Comparison of ENCODE assay signal across 13 cellular contexts in genomic region chr14:56005580-56006053, GRCh38.
DNase-seq lines count a peak whose midpoint lies in the region; ATAC-seq and TF ChIP-seq lines count a peak whose summit lies in the region.
"Had no signal": no experiment of that assay in that cellular context is flagged by ENCODE, and none has a peak within 500 bp of the region (broad histone marks: within the 10 kb centered on the region; RNA-seq: fewer than 3 reads in every experiment).

No MANE protein-coding gene starts in this region.

- WGBS in prostate gland = 85% methylated on average over 6 of the region's 6 CpGs

- peaks cover 27% of the 10 kb centered on the region for H3K4me1 Mint-ChIP-seq in activated T-helper 2 cell treated with anti-CD3 and anti-CD28 coated beads, Interferon-gamma antibody, Interleukin-2, Interleukin-4, amounts not matched to agents 10 μg/mL and 5 μg/mL and 100 μg/mL, durations not matched to agents 14 hours and 24 hours and 36 hours (ENCODE audit: low read depth)

- TF ChIP-seq CTCF in fibroblast of pulmonary artery (IDR thresholded peaks at IDR 0.05; ENCODE audit: low read length, missing control alignments) (no peak), prostate gland (IDR thresholded peaks at IDR 0.05) (no peak)

- intact Hi-C loops in activated T-helper 2 cell treated with anti-CD3 and anti-CD28 coated beads, Interferon-gamma antibody, Interleukin-2, Interleukin-4, amounts not matched to agents 10 μg/mL and 5 μg/mL and 100 μg/mL, durations not matched to agents 14 hours and 24 hours and 36 hours (cut with micrococcal nuclease) = loop anchor here (10.0 kb wide), 3 partner anchors 109 to 201 kb away; partner anchors contain the start of gene PELI2
- intact Hi-C loops in prostate gland (cut with DNase I) = no loop called here

- H3K36me3 Mint-ChIP-seq in activated T-helper 2 cell treated with anti-CD3 and anti-CD28 coated beads, Interferon-gamma antibody, Interleukin-2, Interleukin-4, amounts not matched to agents 10 μg/mL and 5 μg/mL and 100 μg/mL, durations not matched to agents 14 hours and 24 hours and 36 hours (ENCODE audit: low read depth) = no peaks in the 10 kb centered on the region

- H3K9me3 ChIP-seq in prostate gland = no peaks in the 10 kb centered on the region

- H3K27me3 ChIP-seq in prostate gland (replicated peaks; ENCODE audit: insufficient read depth) = no peaks in the 10 kb centered on the region

- no peaks in the 10 kb centered on the region for H3K4me1 ChIP-seq in prostate gland (replicated peaks)

- no peak overlapping the region for H3K27ac Mint-ChIP-seq in activated T-helper 2 cell treated with anti-CD3 and anti-CD28 coated beads, Interferon-gamma antibody, Interleukin-2, Interleukin-4, amounts not matched to agents 10 μg/mL and 5 μg/mL and 100 μg/mL, durations not matched to agents 14 hours and 24 hours and 36 hours

- no peak overlapping the region for H3K4me3 Mint-ChIP-seq in activated T-helper 2 cell treated with anti-CD3 and anti-CD28 coated beads, Interferon-gamma antibody, Interleukin-2, Interleukin-4, amounts not matched to agents 10 μg/mL and 5 μg/mL and 100 μg/mL, durations not matched to agents 14 hours and 24 hours and 36 hours (ENCODE audit: low read depth)

- H3K4me3 ChIP-seq in GM08714 (ENCODE audit: low read length) (peak overlapping the region; percentile 47; the same call in 1 of the 2 replicates), fibroblast of pulmonary artery (replicated peaks; ENCODE audit: low read depth, low read length) (no peak overlapping the region), prostate gland (no peak overlapping the region)

- TF ChIP-seq POLR2A in prostate gland (IDR thresholded peaks at IDR 0.05) = no peak

- DNase-seq in fibroblast of pulmonary artery (ENCODE audit: low read depth) = peak; percentile 46
- peak; percentile 20 for DNase-seq in retina
- no peak for DNase-seq in activated T-helper 2 cell treated with anti-CD3 and anti-CD28 coated beads, Interferon-gamma antibody, Interleukin-2, Interleukin-4, amounts not matched to agents 10 μg/mL and 5 μg/mL and 100 μg/mL, durations not matched to agents 14 hours and 24 hours and 36 hours (ENCODE audit: low spot score)
- no peak for DNase-seq in prostate gland (ENCODE audit: low spot score)
- DNase-seq in UCSD-AML1 (lab: John Stamatoyannopoulos, UW; ENCODE audit: unreplicated experiment) = no peak
- DNase-seq: activated CD8-positive, alpha-beta memory T cell treated with anti-CD3 and anti-CD28 coated beads, Interleukin-2, amount 50 U/mL, for 4 hours; DMS153; kidney; NCI-H187; spleen had no signal

- peaks cover 30% of the 10 kb centered on the region for H3K27me3 Mint-ChIP-seq in activated T-helper 2 cell treated with anti-CD3 and anti-CD28 coated beads, Interferon-gamma antibody, Interleukin-2, Interleukin-4, amounts not matched to agents 10 μg/mL and 5 μg/mL and 100 μg/mL, durations not matched to agents 14 hours and 24 hours and 36 hours (ENCODE audit: low read depth)

- no peaks in the 10 kb centered on the region for H3K36me3 ChIP-seq in prostate gland
- H3K36me3 ChIP-seq: spleen had no signal

- H3K9me3 Mint-ChIP-seq in activated T-helper 2 cell treated with anti-CD3 and anti-CD28 coated beads, Interferon-gamma antibody, Interleukin-2, Interleukin-4, amounts not matched to agents 10 μg/mL and 5 μg/mL and 100 μg/mL, durations not matched to agents 14 hours and 24 hours and 36 hours = peaks cover 12% of the 10 kb centered on the region

- H3K27ac ChIP-seq in prostate gland = no peak overlapping the region

- ATAC-seq in HG03432 (IDR thresholded peaks at IDR 0.05; ENCODE audit: unreplicated experiment) = peak; percentile 36
- no peak for ATAC-seq in HG02623 (IDR thresholded peaks at IDR 0.05; ENCODE audit: unreplicated experiment)

Comparison
In these comparisons a context has a peak if more than half of its experiments do, and no peak if none do; other contexts are left out.
1. DNase-seq: peak in fibroblast of pulmonary artery (single experiment) and retina (single experiment); none in activated T-helper 2 cell treated with anti-CD3 and anti-CD28 coated beads, Interferon-gamma antibody, Interleukin-2, Interleukin-4, amounts not matched to agents 10 μg/mL and 5 μg/mL and 100 μg/mL, durations not matched to agents 14 hours and 24 hours and 36 hours (single experiment), prostate gland (single experiment) and UCSD-AML1 (single experiment).